20 cellular contexts compared by ENCODE assay signal in genomic region chr3:47491777-47492176, GRCh38.
DNase-seq lines count a peak whose midpoint lies in the region; ATAC-seq and TF ChIP-seq lines count a peak whose summit lies in the region.
"Had no signal": no experiment of that assay in that cellular context is flagged by ENCODE, and none has a peak within 500 bp of the region (broad histone marks: within the 10 kb centered on the region; RNA-seq: fewer than 3 reads in every experiment).

No MANE protein-coding gene starts in this region.

- peaks cover 9% of the 10 kb centered on the region for H3K4me1 Mint-ChIP-seq in memory B cell
- peaks cover 5 to 18% of the 10 kb centered on the region in 2 donors for H3K4me1 Mint-ChIP-seq in stimulated activated naive B cell treated with anti-CD40 and anti-IgM and Interleukin-4, amounts not matched to agents 10 μg/mL and 1 μg/mL and 100 μg/mL, for 72 hours

- TF ChIP-seq CTCF in DOHH2 (IDR thresholded peaks at IDR 0.05; ENCODE audit: low read depth, low read length, poor library complexity, severe bottlenecking) (no peak), RWPE1 (conservative IDR thresholded peaks at IDR 0.05; ENCODE audit: low read depth) (no peak)

- H3K4me2 ChIP-seq in DOHH2 (ENCODE audit: low read length) = peak overlapping the region; percentile 41

- no peaks in the 10 kb centered on the region for H3K9me3 Mint-ChIP-seq in memory B cell
- no peaks in the 10 kb centered on the region for H3K9me3 Mint-ChIP-seq in stimulated activated naive B cell treated with anti-CD40 and anti-IgM and Interleukin-4, amounts not matched to agents 10 μg/mL and 1 μg/mL and 100 μg/mL, for 72 hours
- H3K9me3 Mint-ChIP-seq: CD4-positive, CD25-positive, alpha-beta regulatory T cell had no signal

- H3K9me2 ChIP-seq in DOHH2 (replicated peaks; ENCODE audit: control insufficient read depth, low read length) = no peaks in the 10 kb centered on the region

- no peaks in the 10 kb centered on the region; the same call in 1 of the 2 replicates for H3K79me2 ChIP-seq in DOHH2 (ENCODE audit: control insufficient read depth, low read length)

- DNase-seq in RWPE1 (ENCODE audit: low spot score) = no peak
- no peak for DNase-seq in memory B cell (ENCODE audit: low spot score in 2 of 2)
- no peak for DNase-seq in stimulated activated naive B cell treated with anti-CD40 and anti-IgM and Interleukin-4, amounts not matched to agents 10 μg/mL and 1 μg/mL and 100 μg/mL, for 72 hours
- DNase-seq in KBM-7 = no peak
- no peak for DNase-seq in putamen (ENCODE audit: low spot score)
- DNase-seq: Caco-2; CD4-positive, CD25-positive, alpha-beta regulatory T cell; DMS 273 treated with DMSO at 0.1 percent for 48 hours; DND-41; NCI-H1092 treated with DMSO at 0.1 percent for 48 hours; NCI-H1436 treated with DMSO at 0.1 percent for 48 hours; NCI-H2029; NCI-H226; NCI-H510A treated with DMSO at 0.1 percent for 48 hours; NCI-H748 treated with DMSO at 0.1 percent for 48 hours; NK-92 treated with Interleukin-12 subunit alpha and Interleukin-12 subunit beta, amount 100 ng/mL, for 24 hours; Right ventricle myocardium superior had no signal

- H3K9me3 ChIP-seq in DOHH2 (ENCODE audit: control insufficient read depth, insufficient read depth, low read length) = no peaks in the 10 kb centered on the region
- H3K9me3 ChIP-seq: Caco-2 had no signal

- peaks cover 8% of the 10 kb centered on the region; the same call in 1 of the 2 replicates for H3F3A ChIP-seq in DOHH2 (ENCODE audit: control insufficient read depth, insufficient read depth)

- H3K4me1 ChIP-seq in DOHH2 (ENCODE audit: control insufficient read depth, low read length) = peaks cover 41% of the 10 kb centered on the region
- H3K4me1 ChIP-seq: Caco-2 had no signal

- peak overlapping the region; percentile 47 for H3K4me3 ChIP-seq in DOHH2 (ENCODE audit: low read length)
- H3K4me3 ChIP-seq: K562 had no signal

- in situ Hi-C loops in KBM-7 (cut with MboI; ENCODE audit: low pct_unique_long_range_greater_than_20kb, low sequenced_read_pairs) = no loop called here

- peaks cover 34% of the 10 kb centered on the region for H3K36me3 ChIP-seq in DOHH2 (ENCODE audit: control insufficient read depth, low read length)

- no peaks in the 10 kb centered on the region for H3K27me3 Mint-ChIP-seq in memory B cell
- H3K27me3 Mint-ChIP-seq in stimulated activated naive B cell treated with anti-CD40 and anti-IgM and Interleukin-4, amounts not matched to agents 10 μg/mL and 1 μg/mL and 100 μg/mL, for 72 hours = no peaks in the 10 kb centered on the region
- H3K27me3 Mint-ChIP-seq: CD4-positive, CD25-positive, alpha-beta regulatory T cell had no signal

- peak; percentile 41 for ATAC-seq in memory B cell (ENCODE audit: low read depth)
- peak in 1 of 2 donors; percentile 53 for ATAC-seq in stimulated activated naive B cell treated with anti-CD40 and anti-IgM and Interleukin-4, amounts not matched to agents 10 μg/mL and 1 μg/mL and 100 μg/mL, for 72 hours (replicated peaks)
- no peak for ATAC-seq in HG03097 (IDR thresholded peaks at IDR 0.05; ENCODE audit: low FRiP score, unreplicated experiment)
- ATAC-seq: K562 had no signal

- peak overlapping the region; percentile 64 for H3K27ac ChIP-seq in DOHH2 (ENCODE audit: low read depth, low read length)
- 0 out of 2 replicates have a peak overlapping the region, but pooled peaks have one; percentile 12 for H3K27ac ChIP-seq in RWPE1

- CTCF ChIA-PET in RWPE1 (lab: Yijun Ruan, JAX) = interaction anchor here (1.1 to 1.4 kb wide), 2 partner anchors 16 to 70 kb away, joined by 3 to 7 read pairs; partner anchors contain the start of gene SCAP

- peak overlapping the region; percentile 32 for H3K4me3 Mint-ChIP-seq in memory B cell
- H3K4me3 Mint-ChIP-seq in stimulated activated naive B cell treated with anti-CD40 and anti-IgM and Interleukin-4, amounts not matched to agents 10 μg/mL and 1 μg/mL and 100 μg/mL, for 72 hours = no peak overlapping the region
- H3K4me3 Mint-ChIP-seq: CD4-positive, CD25-positive, alpha-beta regulatory T cell had no signal

- H3K36me3 Mint-ChIP-seq in memory B cell = peaks cover 11% of the 10 kb centered on the region
- H3K36me3 Mint-ChIP-seq in stimulated activated naive B cell treated with anti-CD40 and anti-IgM and Interleukin-4, amounts not matched to agents 10 μg/mL and 1 μg/mL and 100 μg/mL, for 72 hours = peaks cover 17 to 23% of the 10 kb centered on the region in 2 donors

- peak overlapping the region; percentile 60 for H3K27ac Mint-ChIP-seq in memory B cell
- H3K27ac Mint-ChIP-seq in stimulated activated naive B cell treated with anti-CD40 and anti-IgM and Interleukin-4, amounts not matched to agents 10 μg/mL and 1 μg/mL and 100 μg/mL, for 72 hours = peak overlapping the region; percentile 59

- POLR2A ChIA-PET in RWPE1 (lab: Yijun Ruan, JAX; ENCODE audit: low non-redundant PET) = no interaction called here

- no peaks in the 10 kb centered on the region for H4K20me1 ChIP-seq in DOHH2 (ENCODE audit: control insufficient read depth, insufficient read depth, low read depth, low read length)

- no peaks in the 10 kb centered on the region for H3K27me3 ChIP-seq in DOHH2 (ENCODE audit: control insufficient read depth, low read length)
